8 cellular contexts compared by ENCODE assay signal in the genomic region with DNA sequence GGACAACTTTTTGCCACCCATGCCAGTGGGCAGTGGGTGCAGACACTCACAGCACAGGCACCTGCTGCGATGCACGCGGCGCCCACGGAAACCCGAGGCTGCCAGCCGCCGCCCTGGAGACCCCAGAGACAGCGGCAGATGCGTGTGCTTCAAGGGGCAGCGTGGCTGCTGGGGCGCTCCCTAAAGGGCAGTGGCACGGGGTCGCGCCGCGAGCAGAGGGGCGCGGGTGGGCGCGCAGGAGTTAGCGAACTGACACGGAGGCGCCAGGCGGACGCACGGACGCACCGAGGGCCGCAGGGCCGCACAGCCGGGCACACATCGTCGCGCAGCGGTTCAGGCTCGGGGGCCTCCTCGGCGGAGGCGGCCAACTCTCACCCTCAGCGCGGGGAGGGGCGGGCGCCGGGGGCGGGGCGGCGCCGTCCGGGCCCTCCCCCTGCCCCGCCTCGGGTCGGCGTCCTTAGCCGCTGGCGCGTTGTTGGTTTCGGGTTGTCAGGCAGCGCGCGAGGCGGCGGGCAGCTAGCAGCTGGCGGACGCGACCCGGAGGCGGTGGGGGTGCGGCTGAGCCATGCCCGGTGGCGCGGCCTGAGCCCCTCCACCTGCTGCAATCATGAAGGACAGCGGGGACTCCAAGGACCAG. TPM values are rescaled to one million over a fixed set of nuclear protein-coding genes. Genes with fewer than 3 reads are reported as not detected.
A peak's percentile ranks its signal among the peaks of the same experiment; 100 is the strongest.
DNase-seq lines count a peak whose midpoint lies in the region; ATAC-seq, FAIRE-seq and TF ChIP-seq lines count a peak whose summit lies in the region.

KIF19 (plus strand) TSS at position 484 of the 637 bp plus-strand sequence; CDS start at position 608, 124 bp downstream.

- H3K36me3 ChIP-seq in GM12878 (ENCODE audit: control insufficient read depth in 2 of 2, insufficient read depth in 2 of 2, low read length in 1 of 2), result no peaks in the 10 kb centered on the region
- no peaks in the 10 kb centered on the region for H3K36me3 ChIP-seq in HepG2 (replicated peaks in 1 of 2; ENCODE audit: control insufficient read depth in 1 of 2, insufficient read depth in 2 of 2, low read length in 2 of 2)

- CTCF ChIA-PET in GM12878 (lab: Yijun Ruan, JAX) (no interaction called here), HepG2 (lab: Yijun Ruan, JAX; ENCODE audit: low intra/inter-chr PET ratio, low total read pairs) (no interaction called here)

- POLR2A ChIA-PET in GM12878 (lab: Charles Lee), result no interaction called here
- POLR2A ChIA-PET in HepG2 (lab: Yijun Ruan, JAX), result no interaction called here

- H3K9me3 ChIP-seq in GM12878 (replicated peaks; ENCODE audit: control insufficient read depth, insufficient read depth, low read length), result no peaks in the 10 kb centered on the region
- no peaks in the 10 kb centered on the region for H3K9me3 ChIP-seq in HepG2 (ENCODE audit: low read length)

- in situ Hi-C loops in GM12878 (cut with MboI) (no loop called here), HepG2 (cut with HindIII; ENCODE audit: extremely low pct_ligation_motif_present, low pct_unique_long_range_greater_than_20kb) (no loop called here)

- H2AFZ ChIP-seq in GM12878 (ENCODE audit: control insufficient read depth, low read depth, low read length) (peak within 1 kb of the TSS; percentile 25; the same call in 1 of the 2 replicates), HepG2 (ENCODE audit: low read length) (no peak within 1 kb of the TSS)

- peak within 1 kb of the TSS; percentile 65 for H3K4me2 ChIP-seq in GM12878 (ENCODE audit: control insufficient read depth, insufficient read depth)
- H3K4me2 ChIP-seq in HepG2 (ENCODE audit: low read depth, low read length), result peak within 1 kb of the TSS; percentile 38

- H3K4me1 ChIP-seq in GM12878 (ENCODE audit: control insufficient read depth, insufficient read depth, low read length) (no peaks in the 10 kb centered on the region), HepG2 (ENCODE audit: insufficient read depth, low read length) (no peaks in the 10 kb centered on the region)

- DNase-seq in NCI-H82 (lab: John Stamatoyannopoulos, UW) (peak; percentile 65), NCI-H82 treated with DMSO at 0.1 percent for 48 hours (lab: John Stamatoyannopoulos, UW; ENCODE audit: unreplicated experiment) (no peak), SW480 (ENCODE audit: low spot score) (peak; percentile 24), GM12878 (ENCODE audit: low read depth, low spot score) (no peak), HepG2 (ENCODE audit: low spot score) (no peak), AML-193 (lab: John Stamatoyannopoulos, UW) (no peak)
- peak; percentile 43 for DNase-seq in stimulated activated CD4-positive, alpha-beta T cell treated with anti-CD3 and anti-CD28 coated beads, Interleukin-4, amount 100 ng/mL, for 24 hours

- intact Hi-C loops in GM12878 (cut with micrococcal nuclease; ENCODE audit: unreplicated experiment), result no loop called here
- intact Hi-C loops in HepG2 (cut with micrococcal nuclease; ENCODE audit: unreplicated experiment), result no loop called here

- BruUV-seq in GM12878 (replicated peaks; lab: Mats Ljungman, UMichigan) (no TSS peak), HepG2 (replicated peaks; lab: Mats Ljungman, UMichigan) (no TSS peak)

- H4K20me1 ChIP-seq in GM12878 (ENCODE audit: control insufficient read depth, insufficient read depth) (no peaks in the 10 kb centered on the region), HepG2 (ENCODE audit: insufficient read depth, low read length) (no peaks in the 10 kb centered on the region)

- no peak for TF ChIP-seq RAD21 in GM12878 (IDR thresholded peaks at IDR 0.05; ENCODE audit: insufficient read depth, low read depth, low read length)
- TF ChIP-seq RAD21 in HepG2 (CRISPR knock-in tag; IDR thresholded peaks at IDR 0.05), result no peak

- TF ChIP-seq POLR2A in GM12878 (IDR thresholded peaks at IDR 0.05; ENCODE audit: low read depth, low read length), result no peak
- no peak for TF ChIP-seq POLR2A in HepG2 (IDR thresholded peaks at IDR 0.05; ENCODE audit: insufficient read depth in 1 of 2, low read depth in 2 of 2, low read length in 2 of 2)

- ATAC-seq in GM12878, result peak; percentile 64
- ATAC-seq in HepG2, result peak; percentile 51
- no peak for ATAC-seq in HG02870 (IDR thresholded peaks at IDR 0.05; ENCODE audit: unreplicated experiment)

- H3K27ac ChIP-seq in GM12878 (ENCODE audit: control insufficient read depth, insufficient read depth) (no peak within 1 kb of the TSS), HepG2 (ENCODE audit: extremely low read length, insufficient read depth, low read length) (no peak within 1 kb of the TSS)

- no peak within 1 kb of the TSS for H3K4me3 ChIP-seq in GM12878
- peak within 1 kb of the TSS in 1 of 3 experiments; percentile 26; a peak in 1 of 6 replicates for H3K4me3 ChIP-seq in HepG2 (replicated peaks in 1 of 3; ENCODE audit: insufficient read depth in 1 of 3, low read depth in 2 of 3, low read length in 3 of 3)

- TF ChIP-seq CTCF in GM12878 (IDR thresholded peaks at IDR 0.05 in 2 of 3, conservative IDR thresholded peaks at IDR 0.05 in 1 of 3; ENCODE audit: control insufficient read depth in 2 of 3, extremely low read depth in 1 of 3, insufficient read depth in 1 of 3, low read depth in 3 of 3, low read length in 3 of 3), result no peak
- no peak for TF ChIP-seq CTCF in HepG2 (CRISPR knock-in tag; IDR thresholded peaks at IDR 0.05)

- SMC1A ChIA-PET in GM12878 (lab: Charles Lee; ENCODE audit: uncharacterized antibody, unreplicated experiment), result no interaction called here

- FAIRE-seq in GM12878 (lab: Jason Lieb, UNC) (no peak), HepG2 (lab: Jason Lieb, UNC) (no peak)

- WGBS in GM12878 (ENCODE audit: insufficient coverage, insufficient replicate concordance, low lambda C conversion rate, missing lambda C conversion rate), result 11% methylated on average over 57 of the region's 73 CpGs
- WGBS in HepG2 (ENCODE audit: low lambda C conversion rate), result 26% methylated on average over 23 of the region's 73 CpGs

- H3K79me2 ChIP-seq in GM12878 (ENCODE audit: control insufficient read depth, insufficient read depth, low read length) (no peaks in the 10 kb centered on the region), HepG2 (ENCODE audit: insufficient read depth, low read length) (no peaks in the 10 kb centered on the region)

- H3K9ac ChIP-seq in GM12878 (ENCODE audit: control insufficient read depth, insufficient read depth, low read length) (no peak within 1 kb of the TSS), HepG2 (ENCODE audit: insufficient read depth, low read depth, low read length) (no peak within 1 kb of the TSS)

- RAD21 ChIA-PET in GM12878 (lab: Charles Lee; ENCODE audit: unreplicated experiment), result no interaction called here

- TF ChIP-seq EP300 in GM12878 (IDR thresholded peaks at IDR 0.05; ENCODE audit: borderline replicate concordance in 1 of 2, control insufficient read depth in 1 of 2, low read depth in 2 of 2, low read length in 2 of 2) (no peak), HepG2 (IDR thresholded peaks at IDR 0.05; ENCODE audit: low read depth in 2 of 2, low read length in 2 of 2) (no peak), HepG2 (CRISPR knock-in tag; IDR thresholded peaks at IDR 0.05; ENCODE audit: borderline replicate concordance) (no peak)

- H3K27me3 ChIP-seq in GM12878 (replicated peaks in 1 of 2; ENCODE audit: control insufficient read depth in 2 of 2, insufficient read depth in 2 of 2, low read length in 1 of 2) (peaks cover 4 to 8% of the 10 kb centered on the region in 2 experiments; a peak in 3 of 4 replicates), HepG2 (ENCODE audit: control insufficient read depth in 1 of 2, insufficient read depth in 2 of 2, low read length in 2 of 2) (peaks cover 11 to 79% of the 10 kb centered on the region in 2 experiments)

RNA-seq across cellular contexts. Expression of gene KIF19, which starts in this region (rescaled TPM):
- not detected in 2 replicates for total RNA-seq in GM12878 (2013; cell fraction: nucleolus; rRNA removed)
- 0.06 TPM in 1 of 2 replicates, not detected in the other for total RNA-seq in GM12878 (2014; rRNA removed)
- not detected in 2 replicates for total RNA-seq in GM12878 (2014; rRNA removed; fragmentation: Illumina TruSeq; extraction: Trizol)
- not detected in 2 replicates for total RNA-seq in GM12878 (2021)
- polyA plus RNA-seq in GM12878 (2011; ENCODE audit: low read depth), result not detected
- polyA plus RNA-seq in GM12878 (2011; rRNA removed), result 0.07 TPM in 1 of 2 replicates, not detected in the other
- 0.05 and 0.06 TPM in 2 replicates for polyA plus RNA-seq in GM12878 (2011; cell fraction: cytosol; rRNA removed)
- 0.15 and 0.24 TPM in 2 replicates for polyA plus RNA-seq in GM12878 (2011; cell fraction: nucleus; rRNA removed)
- 0.04 and 0.07 TPM in 2 replicates for polyA plus RNA-seq in GM12878 (2012)
- polyA plus RNA-seq in GM12878 (2014; fragmentation: Illumina TruSeq; extraction: Trizol), result not detected in 2 replicates
- polyA plus RNA-seq in GM12878 (2014; fragmentation: Nextera tagmentation; extraction: Ambion mirVana), result not detected
- 0.03 TPM in 1 of 2 replicates, not detected in the other for polyA plus RNA-seq in GM12878 (2014; rRNA removed)
- polyA plus RNA-seq in GM12878 (2016; fragmentation: Nextera tagmentation; extraction: Ambion mirVana), result not detected
- 0.15 TPM in 1 of 2 replicates, not detected in the other for polyA minus RNA-seq in GM12878 (2011; rRNA and poly(A)+ RNA removed)
- not detected in 2 replicates for polyA minus RNA-seq in GM12878 (2011; cell fraction: cytosol; rRNA and poly(A)+ RNA removed)
- polyA minus RNA-seq in GM12878 (2011; cell fraction: nucleus; rRNA and poly(A)+ RNA removed), result 0.24 TPM in 1 of 2 replicates, not detected in the other
- total RNA-seq in HepG2 (2016; rRNA removed; fragmentation: Illumina TruSeq; extraction: Trizol), result not detected in 2 replicates
- total RNA-seq in HepG2 (2016; cell fraction: cytosol; rRNA removed; fragmentation: Illumina TruSeq; extraction: Trizol; ENCODE audit: low read depth), result not detected in 2 replicates
- not detected in 2 replicates for total RNA-seq in HepG2 (2016; cell fraction: insoluble cytoplasmic fraction; rRNA removed; fragmentation: Illumina TruSeq; extraction: Trizol)
- total RNA-seq in HepG2 (2016; cell fraction: membrane; rRNA removed; fragmentation: Illumina TruSeq; extraction: Trizol), result not detected in 2 replicates
- not detected in 2 replicates for total RNA-seq in HepG2 (2016; cell fraction: nucleus; rRNA removed; fragmentation: Illumina TruSeq; extraction: Trizol)
- not detected in 2 replicates for polyA plus RNA-seq in HepG2 (2011; rRNA removed)
- not detected in 2 replicates for polyA plus RNA-seq in HepG2 (2011; cell fraction: cytosol; rRNA removed)
- polyA plus RNA-seq in HepG2 (2011; cell fraction: nucleus; rRNA removed), result not detected in 2 replicates
- not detected in 2 replicates for polyA plus RNA-seq in HepG2 (2012)
- polyA plus RNA-seq in HepG2 (2016; cell fraction: cytosol; fragmentation: Illumina TruSeq; extraction: Trizol; ENCODE audit: low read depth), result not detected in 2 replicates
- polyA plus RNA-seq in HepG2 (2016; cell fraction: insoluble cytoplasmic fraction; fragmentation: Illumina TruSeq; extraction: Trizol; ENCODE audit: low read depth), result not detected in 2 replicates
- polyA plus RNA-seq in HepG2 (2016; cell fraction: membrane; fragmentation: Illumina TruSeq; extraction: Trizol; ENCODE audit: low read depth), result not detected in 2 replicates
- polyA plus RNA-seq in HepG2 (2016; cell fraction: nucleus; fragmentation: Illumina TruSeq; extraction: Trizol; ENCODE audit: insufficient read depth, low read depth), result not detected in 2 replicates
- not detected in 2 replicates for polyA minus RNA-seq in HepG2 (2011; rRNA and poly(A)+ RNA removed; ENCODE audit: low replicate concordance)
- not detected in 2 replicates for polyA minus RNA-seq in HepG2 (2011; cell fraction: cytosol; rRNA and poly(A)+ RNA removed)
- not detected in 2 replicates for polyA minus RNA-seq in HepG2 (2011; cell fraction: nucleus; rRNA and poly(A)+ RNA removed)

Comparison
In these comparisons a context has a peak if more than half of its experiments do, and no peak if none do; other contexts are left out.
1. DNase-seq: peak in NCI-H82 (single experiment), SW480 (single experiment) and stimulated activated CD4-positive, alpha-beta T cell treated with anti-CD3 and anti-CD28 coated beads, Interleukin-4, amount 100 ng/mL, for 24 hours (single experiment); none in NCI-H82 treated with DMSO at 0.1 percent for 48 hours (single experiment), GM12878 (single experiment), HepG2 (single experiment) and AML-193 (0 of 2).
2. Peak in ATAC-seq and H3K4me2 ChIP-seq in GM12878; RNA of the gene not detected or under 1 TPM.
3. Peak in ATAC-seq and H3K4me2 ChIP-seq in HepG2; RNA of the gene not detected or under 1 TPM.